In genomic region chr13:113275387-113275786, GRCh38 we compare ENCODE assay signal across 8 cellular contexts. TPM values are rescaled to one million over a fixed set of nuclear protein-coding genes. Genes with fewer than 3 reads are reported as not detected.
DNase-seq lines count a peak whose midpoint lies in the region; ATAC-seq and TF ChIP-seq lines count a peak whose summit lies in the region.

No MANE protein-coding gene starts in this region.

- intact Hi-C loops in sciatic nerve (cut with DNase I): no loop called here

- TF ChIP-seq CTCF in GM12865 (IDR thresholded peaks at IDR 0.05; ENCODE audit: insufficient read depth, low read depth, low read length, missing control alignments): peak; percentile 39
- peak; percentile 72 for TF ChIP-seq CTCF in foreskin keratinocyte (conservative IDR thresholded peaks at IDR 0.05)

- H3K27ac ChIP-seq in ACC112 (ENCODE audit: low read depth, low read length) (peak overlapping the region; percentile 56; the same call in 1 of the 2 replicates), foreskin keratinocyte (no peak overlapping the region)

- no peaks in the 10 kb centered on the region for H3K36me3 ChIP-seq in ACC112 (ENCODE audit: insufficient read depth, low read length)

- H3K27me3 ChIP-seq in ACC112 (ENCODE audit: insufficient read depth, low read length): no peaks in the 10 kb centered on the region
- H3K27me3 ChIP-seq in foreskin keratinocyte: no peaks in the 10 kb centered on the region

- DNase-seq in GM12865 (ENCODE audit: low read depth): peak; percentile 47
- peak; percentile 24 to 75 (median 34) for DNase-seq in NCI-H1417 (lab: John Stamatoyannopoulos, UW)
- DNase-seq in activated CD4-positive, alpha-beta T cell treated with anti-CD3 and anti-CD28 coated beads, Interleukin-2, amount 50 U/mL, for 48 hours: peak; percentile 34 to 43
- peak in 1 of 2 donors; percentile 69 for DNase-seq in foreskin keratinocyte
- no peak for DNase-seq in sciatic nerve (ENCODE audit: low spot score)
- DNase-seq in globus pallidus (ENCODE audit: low spot score): no peak

- H3K4me3 ChIP-seq in ACC112 (ENCODE audit: low read depth, low read length): no peak overlapping the region
- no peak overlapping the region for H3K4me3 ChIP-seq in GM12865 (ENCODE audit: low read depth, low read length)

- no peaks in the 10 kb centered on the region for H3K79me2 ChIP-seq in ACC112 (ENCODE audit: control insufficient read depth, insufficient read depth, low read length, unreplicated experiment)

- peak; percentile 72 for ATAC-seq in foreskin keratinocyte
- peak; percentile 45 for ATAC-seq in sciatic nerve
- ATAC-seq in HG03521 (IDR thresholded peaks at IDR 0.05; ENCODE audit: unreplicated experiment): no peak

- no peak overlapping the region for H2AFZ ChIP-seq in ACC112 (ENCODE audit: low read length, unreplicated experiment)

- H3K4me1 ChIP-seq in ACC112 (ENCODE audit: control insufficient read depth, insufficient read depth, low read length, unreplicated experiment) (peaks cover 19% of the 10 kb centered on the region), foreskin keratinocyte (peaks cover 5% of the 10 kb centered on the region)

RNA-seq across cellular contexts. Expression of gene LAMP1, which starts 21.7 kb away (rescaled TPM):
- total RNA-seq in foreskin keratinocyte (140 and 141 TPM in 2 replicates), sciatic nerve (183 TPM)
- polyA plus RNA-seq in foreskin keratinocyte: 135 and 145 TPM in 2 replicates

Comparison
In these comparisons a context has a peak if more than half of its experiments do, and no peak if none do; other contexts are left out.
1. DNase-seq: peak in GM12865 (single experiment), NCI-H1417 (3 of 3) and activated CD4-positive, alpha-beta T cell treated with anti-CD3 and anti-CD28 coated beads, Interleukin-2, amount 50 U/mL, for 48 hours (2 of 2); none in sciatic nerve (single experiment) and globus pallidus (single experiment).